8 cellular contexts compared by ENCODE assay signal in the genomic region with DNA sequence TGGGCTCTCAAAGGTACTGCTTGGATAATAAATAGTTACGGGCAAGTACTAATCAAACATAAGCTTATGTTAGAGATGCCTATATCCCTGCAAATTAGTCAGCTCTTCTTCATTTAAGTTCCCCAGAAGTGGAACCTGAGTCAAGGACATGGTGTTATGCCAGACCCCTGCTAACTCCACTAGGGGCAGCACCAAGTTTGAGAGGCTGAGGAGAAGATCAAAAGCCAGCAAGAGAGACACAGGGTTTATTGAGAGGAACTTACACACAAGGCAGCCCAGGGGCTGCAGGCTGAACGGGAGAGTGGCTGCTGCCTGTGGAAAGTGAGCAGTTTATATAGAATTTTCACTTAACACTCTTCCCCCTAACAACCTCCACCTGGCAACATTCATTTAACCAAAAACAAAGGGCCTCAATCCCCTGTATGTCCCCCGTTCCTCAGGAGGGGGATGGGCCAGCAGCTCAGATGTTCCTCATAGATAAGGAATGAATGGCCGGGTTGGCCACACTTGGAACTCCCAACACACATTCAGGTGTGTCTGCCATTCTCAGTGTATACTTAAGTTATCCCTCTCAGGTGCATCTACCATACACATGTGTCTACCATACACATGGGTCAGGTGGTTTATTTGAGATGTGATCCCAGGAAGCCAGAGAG.
DNase-seq lines count a peak whose midpoint lies in the region; ATAC-seq and TF ChIP-seq lines count a peak whose summit lies in the region.

No MANE protein-coding gene starts in this region.

- CTCF ChIA-PET in SK-N-SH (lab: Yijun Ruan, JAX), result no interaction called here
- CTCF ChIA-PET in CD4-positive, alpha-beta memory T cell (lab: Charles Lee; ENCODE audit: partially characterized antibody), result no interaction called here

- ATAC-seq in SK-N-SH treated with all-trans-retinoic acid at 6 μM for 48 hours, result no peak

- H3K9ac ChIP-seq in SK-N-SH (no peak overlapping the region), subcutaneous abdominal adipose tissue (ENCODE audit: low read length in 5 of 5) (peak overlapping the region in 1 of 5 donors; percentile 29)

- no peak for TF ChIP-seq RAD21 in SK-N-SH (IDR thresholded peaks at IDR 0.05; ENCODE audit: low read length)

- no peak overlapping the region for H2AFZ ChIP-seq in SK-N-SH (ENCODE audit: low read depth)

- H3K79me2 ChIP-seq in SK-N-SH (ENCODE audit: insufficient read depth), result no peaks in the 10 kb centered on the region

- H3K4me2 ChIP-seq in SK-N-SH, result no peak overlapping the region

- no peak overlapping the region for H3K4me3 Mint-ChIP-seq in CD4-positive, alpha-beta memory T cell

- H3K4me1 Mint-ChIP-seq in CD4-positive, alpha-beta memory T cell, result no peaks in the 10 kb centered on the region

- 37% methylated on average over 4 of the region's 4 CpGs for WGBS in SK-N-SH (ENCODE audit: low lambda C conversion rate)

- H3K4me3 ChIP-seq in SK-N-SH (ENCODE audit: low read depth in 2 of 2, low read length in 1 of 2) (no peak overlapping the region), fibroblast of mammary gland (ENCODE audit: control insufficient read depth, low read depth, low read length) (no peak overlapping the region), subcutaneous abdominal adipose tissue (ENCODE audit: low read depth in 1 of 5, low read length in 5 of 5) (no peak overlapping the region)
- H3K4me3 ChIP-seq in CD4-positive, alpha-beta memory T cell (ENCODE audit: low read length in 2 of 2), result no peak overlapping the region

- H3K9me2 ChIP-seq in SK-N-SH, result no peaks in the 10 kb centered on the region

- H3K36me3 Mint-ChIP-seq in CD4-positive, alpha-beta memory T cell, result no peaks in the 10 kb centered on the region

- H3K4me1 ChIP-seq in SK-N-SH (ENCODE audit: control insufficient read depth in 1 of 2, insufficient read depth in 2 of 2, low read depth in 1 of 2, low read length in 1 of 2), result no peaks in the 10 kb centered on the region; a peak in 1 of 4 replicates
- peaks cover 8 to 28% (median 25%) of the 10 kb centered on the region in 5 donors for H3K4me1 ChIP-seq in subcutaneous abdominal adipose tissue (ENCODE audit: control insufficient read depth in 5 of 5, insufficient read depth in 5 of 5, low read length in 5 of 5)
- H3K4me1 ChIP-seq in CD4-positive, alpha-beta memory T cell (ENCODE audit: insufficient read depth, low read length), result no peaks in the 10 kb centered on the region

- H4K20me1 ChIP-seq in SK-N-SH (ENCODE audit: insufficient read depth), result no peaks in the 10 kb centered on the region

- peak; percentile 44 for TF ChIP-seq CTCF in SK-N-SH (IDR thresholded peaks at IDR 0.05)
- peak; percentile 45 for TF ChIP-seq CTCF in fibroblast of mammary gland (conservative IDR thresholded peaks at IDR 0.05; ENCODE audit: control insufficient read depth, insufficient read depth, low read depth, low read length)

- H3F3A ChIP-seq in SK-N-SH (replicated peaks; ENCODE audit: insufficient read depth), result no peaks in the 10 kb centered on the region

- peak overlapping the region in 1 of 2 experiments; percentile 46; a peak in 1 of 4 replicates for H3K27ac ChIP-seq in SK-N-SH (ENCODE audit: low read depth in 2 of 2, low read length in 1 of 2)
- H3K27ac ChIP-seq in subcutaneous abdominal adipose tissue (ENCODE audit: low read depth, low read length), result peak overlapping the region; percentile 77
- H3K27ac ChIP-seq in CD4-positive, alpha-beta memory T cell (ENCODE audit: low read depth, low read length), result no peak overlapping the region

- intact Hi-C loops in CD4-positive, alpha-beta memory T cell (cut with micrococcal nuclease), result no loop called here

- H3K9me3 Mint-ChIP-seq in CD4-positive, alpha-beta memory T cell, result peaks cover 0 to 3% (median 0%) of the 10 kb centered on the region in 8 donors

- peaks cover 0 to 4% of the 10 kb centered on the region in 2 donors for H3K27me3 Mint-ChIP-seq in CD4-positive, alpha-beta memory T cell

- H3K27ac Mint-ChIP-seq in CD4-positive, alpha-beta memory T cell, result no peak overlapping the region

- no peak for TF ChIP-seq EP300 in SK-N-SH (IDR thresholded peaks at IDR 0.05; ENCODE audit: borderline replicate concordance in 1 of 2, low read depth in 1 of 2, low read length in 1 of 2)

- POLR2A ChIA-PET in SK-N-SH (lab: Yijun Ruan, JAX), result no interaction called here
- POLR2A ChIA-PET in CD4-positive, alpha-beta memory T cell (lab: Charles Lee; ENCODE audit: partially characterized antibody), result no interaction called here

- H3K27me3 ChIP-seq in SK-N-SH (ENCODE audit: insufficient read depth) (no peaks in the 10 kb centered on the region), subcutaneous abdominal adipose tissue (ENCODE audit: control insufficient read depth in 5 of 5, insufficient read depth in 4 of 5, low read length in 5 of 5) (no peaks in the 10 kb centered on the region)
- no peaks in the 10 kb centered on the region for H3K27me3 ChIP-seq in CD4-positive, alpha-beta memory T cell (ENCODE audit: insufficient read depth, low read length)

- DNase-seq in SK-N-SH (no peak), Kasumi-1 (lab: John Stamatoyannopoulos, UW) (peak; percentile 14 to 34), fibroblast of mammary gland (ENCODE audit: low read depth) (peak; percentile 53), Ammon's horn (ENCODE audit: low spot score) (no peak), HPDE6-E6E7 (ENCODE audit: extremely low spot score) (no peak)
- no peak for DNase-seq in CD4-positive, alpha-beta memory T cell

- H3K9me3 ChIP-seq in SK-N-SH (no peaks in the 10 kb centered on the region), subcutaneous abdominal adipose tissue (ENCODE audit: control insufficient read depth in 5 of 5, low read length in 5 of 5) (no peaks in the 10 kb centered on the region)
- no peaks in the 10 kb centered on the region for H3K9me3 ChIP-seq in CD4-positive, alpha-beta memory T cell (ENCODE audit: control insufficient read depth in 1 of 2, low read length in 2 of 2)

- H3K36me3 ChIP-seq in SK-N-SH (replicated peaks in 1 of 2; ENCODE audit: control insufficient read depth in 1 of 2, insufficient read depth in 2 of 2, low read length in 1 of 2) (no peaks in the 10 kb centered on the region), subcutaneous abdominal adipose tissue (ENCODE audit: control insufficient read depth in 5 of 5, insufficient read depth in 5 of 5, low read length in 5 of 5) (no peaks in the 10 kb centered on the region)
- H3K36me3 ChIP-seq in CD4-positive, alpha-beta memory T cell (ENCODE audit: insufficient read depth, low read length), result no peaks in the 10 kb centered on the region

TF ChIP-seq in SK-N-SH, 30 proteins besides CTCF, POLR2A, EP300 and RAD21 (continues in another document):
- TF ChIP-seq, protein P1, sequence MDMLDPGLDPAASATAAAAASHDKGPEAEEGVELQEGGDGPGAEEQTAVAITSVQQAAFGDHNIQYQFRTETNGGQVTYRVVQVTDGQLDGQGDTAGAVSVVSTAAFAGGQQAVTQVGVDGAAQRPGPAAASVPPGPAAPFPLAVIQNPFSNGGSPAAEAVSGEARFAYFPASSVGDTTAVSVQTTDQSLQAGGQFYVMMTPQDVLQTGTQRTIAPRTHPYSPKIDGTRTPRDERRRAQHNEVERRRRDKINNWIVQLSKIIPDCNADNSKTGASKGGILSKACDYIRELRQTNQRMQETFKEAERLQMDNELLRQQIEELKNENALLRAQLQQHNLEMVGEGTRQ (IDR thresholded peaks at IDR 0.05; ENCODE audit: borderline replicate concordance, low read depth, low read length), result no peak
- TF ChIP-seq, protein P2, sequence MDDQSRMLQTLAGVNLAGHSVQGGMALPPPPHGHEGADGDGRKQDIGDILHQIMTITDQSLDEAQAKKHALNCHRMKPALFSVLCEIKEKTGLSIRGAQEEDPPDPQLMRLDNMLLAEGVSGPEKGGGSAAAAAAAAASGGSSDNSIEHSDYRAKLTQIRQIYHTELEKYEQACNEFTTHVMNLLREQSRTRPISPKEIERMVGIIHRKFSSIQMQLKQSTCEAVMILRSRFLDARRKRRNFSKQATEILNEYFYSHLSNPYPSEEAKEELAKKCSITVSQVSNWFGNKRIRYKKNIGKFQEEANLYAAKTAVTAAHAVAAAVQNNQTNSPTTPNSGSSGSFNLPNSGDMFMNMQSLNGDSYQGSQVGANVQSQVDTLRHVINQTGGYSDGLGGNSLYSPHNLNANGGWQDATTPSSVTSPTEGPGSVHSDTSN (IDR thresholded peaks at IDR 0.05), result no peak
- TF ChIP-seq EZH2phosphoT487 (IDR thresholded peaks at IDR 0.05; ENCODE audit: borderline replicate concordance, low read depth) (no peak), GATA2 (CRISPR knock-in tag; IDR thresholded peaks at IDR 0.05) (no peak)

TF ChIP-seq in SK-N-SH treated with all-trans-retinoic acid at 6 μM for 48 hours, 23 proteins besides CTCF, POLR2A, EP300 and RAD21 (continues in another document):
- no peak for TF ChIP-seq ESRRG (CRISPR knock-in tag; IDR thresholded peaks at IDR 0.05)
- TF ChIP-seq ISL1 (CRISPR knock-in tag; IDR thresholded peaks at IDR 0.05), result no peak
- TF ChIP-seq, protein P3, sequence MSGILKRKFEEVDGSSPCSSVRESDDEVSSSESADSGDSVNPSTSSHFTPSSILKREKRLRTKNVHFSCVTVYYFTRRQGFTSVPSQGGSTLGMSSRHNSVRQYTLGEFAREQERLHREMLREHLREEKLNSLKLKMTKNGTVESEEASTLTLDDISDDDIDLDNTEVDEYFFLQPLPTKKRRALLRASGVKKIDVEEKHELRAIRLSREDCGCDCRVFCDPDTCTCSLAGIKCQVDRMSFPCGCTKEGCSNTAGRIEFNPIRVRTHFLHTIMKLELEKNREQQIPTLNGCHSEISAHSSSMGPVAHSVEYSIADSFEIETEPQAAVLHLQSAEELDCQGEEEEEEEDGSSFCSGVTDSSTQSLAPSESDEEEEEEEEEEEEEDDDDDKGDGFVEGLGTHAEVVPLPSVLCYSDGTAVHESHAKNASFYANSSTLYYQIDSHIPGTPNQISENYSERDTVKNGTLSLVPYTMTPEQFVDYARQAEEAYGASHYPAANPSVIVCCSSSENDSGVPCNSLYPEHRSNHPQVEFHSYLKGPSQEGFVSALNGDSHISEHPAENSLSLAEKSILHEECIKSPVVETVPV (CRISPR knock-in tag; IDR thresholded peaks at IDR 0.05), result no peak
- TF ChIP-seq ZNF565 (CRISPR knock-in tag; conservative IDR thresholded peaks at IDR 0.05; ENCODE audit: low read depth), result no peak
- TF ChIP-seq OSR1 (CRISPR knock-in tag; IDR thresholded peaks at IDR 0.05), result no peak
- TF ChIP-seq TCF4 (CRISPR knock-in tag; IDR thresholded peaks at IDR 0.05; ENCODE audit: borderline replicate concordance), result no peak

Comparison
In these comparisons a context has a peak if more than half of its experiments do, and no peak if none do; other contexts are left out.
1. DNase-seq: peak in Kasumi-1 (2 of 2) and fibroblast of mammary gland (single experiment); none in SK-N-SH (single experiment), CD4-positive, alpha-beta memory T cell (0 of 5), Ammon's horn (single experiment) and HPDE6-E6E7 (single experiment).